8 cellular contexts compared by ENCODE assay signal in the genomic region with DNA sequence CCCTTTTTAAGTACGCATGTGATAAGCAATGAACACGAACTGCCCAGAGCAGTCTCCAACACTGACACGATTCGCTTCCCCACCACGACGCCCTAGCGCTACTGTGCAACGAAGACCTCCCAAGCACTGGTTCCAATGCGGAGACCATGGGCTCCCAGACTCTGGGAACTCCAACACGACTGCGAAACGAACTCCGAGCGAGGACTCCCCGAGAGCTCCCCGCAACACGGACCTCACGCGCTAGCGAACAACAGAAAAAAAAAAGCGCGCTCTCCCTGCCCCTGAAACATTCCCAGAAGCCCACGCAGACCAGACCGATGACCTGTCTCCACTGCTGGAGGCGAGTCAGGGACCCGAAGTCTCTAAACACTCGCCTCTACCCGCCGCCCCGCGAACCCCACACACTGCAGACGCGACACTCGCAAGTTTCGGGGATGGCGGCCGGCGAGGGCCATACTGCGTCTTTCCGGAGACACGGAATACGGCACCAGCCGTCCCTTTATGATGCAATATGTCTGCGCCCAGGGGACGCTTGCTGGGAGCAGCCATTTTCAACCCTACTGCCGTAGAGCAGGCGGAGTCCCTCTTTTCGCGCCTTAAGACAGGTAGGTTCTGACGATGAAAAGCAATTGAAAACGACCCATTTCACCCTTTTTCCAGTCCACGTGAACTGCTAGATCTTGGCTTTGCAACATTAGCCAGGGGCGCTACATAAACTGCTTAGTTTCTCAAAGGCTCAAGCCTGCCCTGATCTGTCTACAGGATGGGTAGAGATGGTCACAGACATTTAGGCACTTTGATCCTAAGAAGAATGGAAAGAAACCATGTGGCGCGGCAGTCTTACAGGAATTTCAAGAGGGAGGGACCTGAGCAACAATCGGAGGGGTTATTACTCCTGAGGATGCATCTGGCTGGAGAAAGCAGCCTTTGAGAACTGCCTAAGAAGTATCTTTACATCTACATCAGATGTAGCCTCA. TPM values are rescaled to one million over a fixed set of nuclear protein-coding genes. Genes with fewer than 3 reads are reported as not detected.
DNase-seq lines count a peak whose midpoint lies in the region; TF ChIP-seq lines count a peak whose summit lies in the region.

A gene (minus strand): TSS at position 430 of the 977 bp plus-strand sequence. CDS start 7,569 bp downstream, outside the sequence.

- TF ChIP-seq POLR2A in esophagus muscularis mucosa (IDR thresholded peaks at IDR 0.05; ENCODE audit: low read depth) = no peak

- DNase-seq in CD8-positive, alpha-beta memory T cell = peak; percentile 59 to 84 (median 68)
- DNase-seq in NCI-H748 treated with DMSO at 0.1 percent for 48 hours (lab: John Stamatoyannopoulos, UW) (peak; percentile 91), activated T-helper 1 cell treated with Interleukin-2 at 50 U/mL for 16 hours (ENCODE audit: low read depth) (peak; percentile 36), esophagus muscularis mucosa (ENCODE audit: extremely low spot score) (peak; percentile 93), UCSD-AML1 (lab: John Stamatoyannopoulos, UW; ENCODE audit: unreplicated experiment) (no peak), OCI-M2 (lab: John Stamatoyannopoulos, UW; ENCODE audit: unreplicated experiment) (no peak)
- DNase-seq in stimulated activated CD8-positive, alpha-beta memory T cell treated with anti-CD3 and anti-CD28 coated beads, Interleukin-15, amount 100 ng/mL, for 1 hour (ENCODE audit: low read depth) = peak; percentile 37

- CTCF ChIA-PET in CD8-positive, alpha-beta memory T cell (lab: Charles Lee) = no interaction called here

- H3K9me3 Mint-ChIP-seq in CD8-positive, alpha-beta memory T cell = peaks cover 55 to 96% (median 93%) of the 10 kb centered on the region in 5 donors

- POLR2A ChIA-PET in CD8-positive, alpha-beta memory T cell (lab: Charles Lee) = interaction anchor here (0.6 kb wide), 1 partner anchor 12 kb away, joined by 3 read pairs; no protein-coding TSS in a partner anchor

- peak within 1 kb of the TSS in 7 of 8 donors; percentile 8 to 96 (median 86) for H3K27ac Mint-ChIP-seq in CD8-positive, alpha-beta memory T cell

- H3K9me3 ChIP-seq in CD8-positive, alpha-beta memory T cell (ENCODE audit: low read length) = peaks cover 78% of the 10 kb centered on the region
- H3K9me3 ChIP-seq in esophagus muscularis mucosa (peaks cover 0 to 45% (median 33%) of the 10 kb centered on the region in 4 donors), mononuclear cell (ENCODE audit: low read depth, low read length) (peaks cover 85% of the 10 kb centered on the region)

- peaks cover 26 to 84% (median 82%) of the 10 kb centered on the region in 3 donors for H3K36me3 Mint-ChIP-seq in CD8-positive, alpha-beta memory T cell

- TF ChIP-seq EP300 in esophagus muscularis mucosa (IDR thresholded peaks at IDR 0.05) = no peak

- H3K27ac ChIP-seq in CD8-positive, alpha-beta memory T cell (ENCODE audit: low read depth, low read length) = no peak within 1 kb of the TSS
- H3K27ac ChIP-seq in esophagus muscularis mucosa (replicated peaks in 1 of 4) = peak within 1 kb of the TSS; percentile 80 to 85 (median 82)

- H3K36me3 ChIP-seq in CD8-positive, alpha-beta memory T cell (ENCODE audit: insufficient read depth, low read length) = peaks cover 24% of the 10 kb centered on the region
- peaks cover 27 to 47% (median 35%) of the 10 kb centered on the region in 4 donors for H3K36me3 ChIP-seq in esophagus muscularis mucosa

- peaks cover 0 to 17% (median 7%) of the 10 kb centered on the region in 3 donors for H3K4me1 Mint-ChIP-seq in CD8-positive, alpha-beta memory T cell

- H3K27me3 Mint-ChIP-seq in CD8-positive, alpha-beta memory T cell = no peaks in the 10 kb centered on the region

- peak within 1 kb of the TSS; percentile 42 for H3K4me3 ChIP-seq in CD8-positive, alpha-beta memory T cell (ENCODE audit: low read length)
- peak within 1 kb of the TSS; percentile 66 to 77 (median 70) for H3K4me3 ChIP-seq in esophagus muscularis mucosa
- peak within 1 kb of the TSS; percentile 44 for H3K4me3 ChIP-seq in mononuclear cell (ENCODE audit: low read length)

- peak within 1 kb of the TSS; percentile 86 to 98 (median 94) for H3K4me3 Mint-ChIP-seq in CD8-positive, alpha-beta memory T cell

- WGBS in esophagus muscularis mucosa = 10% methylated on average over 52 of the region's 56 CpGs

- no peaks in the 10 kb centered on the region for H3K27me3 ChIP-seq in CD8-positive, alpha-beta memory T cell (ENCODE audit: insufficient read depth, low read length, poor library complexity, severe bottlenecking)
- no peaks in the 10 kb centered on the region for H3K27me3 ChIP-seq in esophagus muscularis mucosa
- no peaks in the 10 kb centered on the region for H3K27me3 ChIP-seq in mononuclear cell (ENCODE audit: insufficient read depth, low read length)

- intact Hi-C loops in esophagus muscularis mucosa (cut with DNase I) = loop anchor here (5.0 kb wide), 1 partner anchor 39 kb away; a partner anchor contains a TSS

- no peaks in the 10 kb centered on the region for H3K4me1 ChIP-seq in CD8-positive, alpha-beta memory T cell (ENCODE audit: insufficient read depth, low read length)
- peaks cover 0 to 15% (median 14%) of the 10 kb centered on the region in 4 donors for H3K4me1 ChIP-seq in esophagus muscularis mucosa
- H3K4me1 ChIP-seq in mononuclear cell (ENCODE audit: insufficient read depth, low read length) = no peaks in the 10 kb centered on the region

- peak in 1 of 3 experiments; percentile 24 for TF ChIP-seq CTCF in esophagus muscularis mucosa (IDR thresholded peaks at IDR 0.05)

RNA-seq across cellular contexts. Expression of the gene that starts here (rescaled TPM):
- total RNA-seq in CD8-positive, alpha-beta memory T cell = 1 to 10 TPM; 4.6 to 4.8 TPM
- 5.2 TPM for polyA plus RNA-seq in CD8-positive, alpha-beta memory T cell
- total RNA-seq in esophagus muscularis mucosa (10 to 100 TPM in 3 of 4 donors, 1 to 10 TPM in 1; 8.4 to 29.1 (median 11.5) TPM), mononuclear cell (8.6 TPM)

Comparison
In these comparisons a context has a peak if more than half of its experiments do, and no peak if none do; other contexts are left out.
1. DNase-seq: peak in CD8-positive, alpha-beta memory T cell (5 of 5), NCI-H748 treated with DMSO at 0.1 percent for 48 hours (single experiment), activated T-helper 1 cell treated with Interleukin-2 at 50 U/mL for 16 hours (single experiment), esophagus muscularis mucosa (single experiment) and stimulated activated CD8-positive, alpha-beta memory T cell treated with anti-CD3 and anti-CD28 coated beads, Interleukin-15, amount 100 ng/mL, for 1 hour (single experiment); none in UCSD-AML1 (single experiment) and OCI-M2 (single experiment).
2. Peak in every context shown above with its lines, with median percentiles within 50 percentile points of each other: H3K4me3 ChIP-seq.